Comparison of ENCODE assay signal across 1 cellular context in the genomic region with DNA sequence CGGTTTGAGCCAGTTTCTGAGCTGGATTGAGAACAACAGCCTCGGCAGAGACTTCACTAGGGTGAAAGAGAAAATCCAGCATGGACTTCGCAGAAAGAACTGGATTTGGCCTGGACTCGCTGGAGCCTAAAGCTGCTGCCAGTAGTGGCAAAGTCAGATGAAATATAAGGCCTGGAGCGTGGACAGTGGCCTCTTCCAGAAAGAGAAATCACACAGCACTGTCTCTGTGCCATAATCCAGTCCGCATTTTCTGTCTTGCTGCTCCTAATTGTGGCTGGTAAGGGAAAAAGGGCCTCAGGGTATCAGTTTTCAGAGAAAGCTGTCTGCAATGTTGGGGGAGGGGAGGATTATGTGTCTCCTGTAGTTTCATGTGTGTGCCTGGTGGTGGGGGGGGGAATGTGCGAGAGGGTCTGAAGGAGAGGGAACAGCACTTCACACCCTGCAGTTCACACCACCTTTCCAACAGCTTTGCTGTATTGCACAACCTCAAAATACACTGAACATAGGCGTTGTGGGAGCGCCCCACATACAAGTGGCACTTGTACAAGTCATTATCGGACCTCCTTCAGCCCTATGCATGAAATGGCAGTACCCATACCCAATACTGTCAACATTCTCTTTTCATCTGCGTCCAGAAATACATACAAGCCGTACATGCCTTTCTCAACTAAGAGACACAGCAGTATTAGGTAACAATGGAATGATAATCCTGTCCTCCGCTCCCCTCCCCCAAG.
A peak's percentile ranks its signal among the peaks of the same experiment; 100 is the strongest.
TF ChIP-seq lines count a peak whose summit lies in the region.

No MANE protein-coding gene starts in this region.

TF ChIP-seq in HEK293, 187 proteins besides CTCF, POLR2A, EP300 and RAD21 (continued from another document):
- peak; percentile 82; the same call in 1 of the 2 replicates for TF ChIP-seq ZNF670 (tag by site-specific recombination; IDR thresholded peaks at IDR 0.05; ENCODE audit: low read depth)
- 0 out of 2 replicates have a peak, but pooled peaks have one; percentile 9 for TF ChIP-seq ZNF423 (tag by site-specific recombination; IDR thresholded peaks at IDR 0.05)
- TF ChIP-seq ZNF10 (tag by site-specific recombination; IDR thresholded peaks at IDR 0.05), result peak; percentile 80
- TF ChIP-seq ZNF571 (tag by site-specific recombination; IDR thresholded peaks at IDR 0.05), result no peak
- peak; percentile 85 for TF ChIP-seq ZNF335 (tag by site-specific recombination; conservative IDR thresholded peaks at IDR 0.05)
- TF ChIP-seq, protein P1, sequence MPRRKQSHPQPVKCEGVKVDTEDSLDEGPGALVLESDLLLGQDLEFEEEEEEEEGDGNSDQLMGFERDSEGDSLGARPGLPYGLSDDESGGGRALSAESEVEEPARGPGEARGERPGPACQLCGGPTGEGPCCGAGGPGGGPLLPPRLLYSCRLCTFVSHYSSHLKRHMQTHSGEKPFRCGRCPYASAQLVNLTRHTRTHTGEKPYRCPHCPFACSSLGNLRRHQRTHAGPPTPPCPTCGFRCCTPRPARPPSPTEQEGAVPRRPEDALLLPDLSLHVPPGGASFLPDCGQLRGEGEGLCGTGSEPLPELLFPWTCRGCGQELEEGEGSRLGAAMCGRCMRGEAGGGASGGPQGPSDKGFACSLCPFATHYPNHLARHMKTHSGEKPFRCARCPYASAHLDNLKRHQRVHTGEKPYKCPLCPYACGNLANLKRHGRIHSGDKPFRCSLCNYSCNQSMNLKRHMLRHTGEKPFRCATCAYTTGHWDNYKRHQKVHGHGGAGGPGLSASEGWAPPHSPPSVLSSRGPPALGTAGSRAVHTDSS (tag by site-specific recombination; IDR thresholded peaks at IDR 0.05), result peak; percentile 63; the same call in 1 of the 2 replicates
- TF ChIP-seq ZNF132 (tag by site-specific recombination; IDR thresholded peaks at IDR 0.05; ENCODE audit: borderline replicate concordance), result no peak
- TF ChIP-seq ZBTB1 (tag by site-specific recombination; IDR thresholded peaks at IDR 0.05), result no peak
- TF ChIP-seq EGR2 (tag by site-specific recombination; IDR thresholded peaks at IDR 0.05; ENCODE audit: low read depth), result no peak
- TF ChIP-seq, protein P2, sequence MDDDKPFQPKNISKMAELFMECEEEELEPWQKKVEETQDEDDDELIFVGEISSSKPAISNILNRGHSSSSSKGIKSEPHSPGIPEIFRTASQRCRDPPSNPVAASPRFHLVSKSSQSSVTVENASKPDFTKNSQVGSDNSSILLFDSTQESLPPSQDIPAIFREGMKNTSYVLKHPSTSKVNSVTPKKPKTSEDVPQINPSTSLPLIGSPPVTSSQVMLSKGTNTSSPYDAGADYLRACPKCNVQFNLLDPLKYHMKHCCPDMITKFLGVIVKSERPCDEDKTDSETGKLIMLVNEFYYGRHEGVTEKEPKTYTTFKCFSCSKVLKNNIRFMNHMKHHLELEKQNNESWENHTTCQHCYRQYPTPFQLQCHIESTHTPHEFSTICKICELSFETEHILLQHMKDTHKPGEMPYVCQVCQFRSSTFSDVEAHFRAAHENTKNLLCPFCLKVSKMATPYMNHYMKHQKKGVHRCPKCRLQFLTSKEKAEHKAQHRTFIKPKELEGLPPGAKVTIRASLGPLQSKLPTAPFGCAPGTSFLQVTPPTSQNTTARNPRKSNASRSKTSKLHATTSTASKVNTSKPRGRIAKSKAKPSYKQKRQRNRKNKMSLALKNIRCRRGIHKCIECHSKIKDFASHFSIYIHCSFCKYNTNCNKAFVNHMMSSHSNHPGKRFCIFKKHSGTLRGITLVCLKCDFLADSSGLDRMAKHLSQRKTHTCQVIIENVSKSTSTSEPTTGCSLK (tag by site-specific recombination; IDR thresholded peaks at IDR 0.05), result no peak; the same call in 1 of the 2 replicates
- no peak for TF ChIP-seq ZNF16 (tag by site-specific recombination; IDR thresholded peaks at IDR 0.05; ENCODE audit: low read depth)
- peak; percentile 88 for TF ChIP-seq ZFP69B (tag by site-specific recombination; IDR thresholded peaks at IDR 0.05)
- peak; percentile 79 for TF ChIP-seq ZNF785 (tag by site-specific recombination; IDR thresholded peaks at IDR 0.05)
